In the genomic region with DNA sequence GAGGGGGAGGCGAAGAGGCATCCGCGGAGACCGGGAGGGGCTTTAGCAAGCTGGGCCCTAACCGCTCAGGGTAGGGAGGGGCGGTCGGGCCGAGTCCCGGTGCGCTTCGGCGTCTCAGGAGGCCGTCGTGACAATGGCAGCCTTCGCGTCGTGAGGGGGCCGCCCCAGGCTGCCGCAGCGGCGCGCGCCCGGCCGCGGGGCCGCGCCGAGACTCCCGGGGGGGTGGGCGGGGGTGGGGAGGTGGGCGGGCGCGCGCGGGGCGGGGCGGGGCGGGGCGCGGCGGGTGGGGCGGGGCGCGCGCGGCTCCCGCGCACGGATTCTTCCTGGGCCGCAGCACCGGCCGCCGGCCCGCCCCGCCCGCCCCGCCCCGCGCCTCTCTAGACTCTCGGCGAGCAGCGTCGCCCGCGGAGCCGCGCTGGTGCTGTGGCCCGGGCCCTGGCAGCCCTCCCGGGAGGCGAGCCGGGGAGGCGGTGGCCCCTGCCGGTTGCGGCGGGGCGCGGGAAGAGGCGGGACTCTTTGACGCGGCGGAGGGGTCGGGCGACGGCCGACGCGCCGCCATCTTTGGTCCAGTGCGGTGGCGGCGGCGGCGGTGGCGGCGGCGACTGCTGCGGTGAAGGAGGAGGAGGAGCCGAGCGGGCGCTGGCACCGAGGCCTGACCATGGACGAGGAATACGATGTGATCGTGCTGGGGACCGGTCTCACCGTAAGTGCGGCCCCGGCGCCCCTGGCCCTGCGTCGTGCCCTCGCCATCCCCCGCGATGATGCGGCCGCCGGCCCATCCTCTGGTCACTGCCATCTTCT, we compare ENCODE assay signal across 8 cellular contexts. TPM values are rescaled to one million over a fixed set of nuclear protein-coding genes. Genes with fewer than 3 reads are reported as not detected.
DNase-seq lines count a peak whose midpoint lies in the region; ATAC-seq and TF ChIP-seq lines count a peak whose summit lies in the region.

GDI1 (plus strand) TSS at position 558 of the 801 bp plus-strand sequence; CDS start at position 659, 101 bp downstream.

- ATAC-seq in GM21786 (IDR thresholded peaks at IDR 0.05; ENCODE audit: unreplicated experiment), result peak; percentile 61

- DNase-seq in C1 segment of cervical spinal cord (lab: John Stamatoyannopoulos, UW), result peak in 8 of 14 donors; percentile 10 to 66 (median 30)
- peak; percentile 4 for DNase-seq in NCI-H345 treated with DMSO at 0.1 percent for 48 hours (lab: John Stamatoyannopoulos, UW; ENCODE audit: unreplicated experiment)
- DNase-seq in activated CD8-positive, alpha-beta memory T cell treated with anti-CD3 and anti-CD28 coated beads, Interleukin-2, amount 50 U/mL, for 48 hours, result peak; percentile 82
- peak; percentile 64 for DNase-seq in epidermal melanocyte (ENCODE audit: insufficient read length, low spot score)
- DNase-seq in mucosa of gallbladder (ENCODE audit: low spot score), result no peak
- no peak for DNase-seq in OCI-M2 (lab: John Stamatoyannopoulos, UW; ENCODE audit: unreplicated experiment)

- TF ChIP-seq CTCF in subcutaneous adipose tissue (IDR thresholded peaks at IDR 0.05; ENCODE audit: low read depth), result no peak

RNA-seq across cellular contexts. Expression of gene GDI1, which starts in this region (rescaled TPM):
- total RNA-seq in mucosa of gallbladder, result 157 TPM
- 10 to 100 TPM; 45.3 to 89.7 (median 61.6) TPM for total RNA-seq in subcutaneous adipose tissue

Comparison
In these comparisons a context has a peak if more than half of its experiments do, and no peak if none do; other contexts are left out.
1. DNase-seq: peak in C1 segment of cervical spinal cord (8 of 14), NCI-H345 treated with DMSO at 0.1 percent for 48 hours (single experiment), activated CD8-positive, alpha-beta memory T cell treated with anti-CD3 and anti-CD28 coated beads, Interleukin-2, amount 50 U/mL, for 48 hours (single experiment) and epidermal melanocyte (single experiment); none in mucosa of gallbladder (single experiment) and OCI-M2 (single experiment).